Comparison of ENCODE assay signal across 1 cellular context in the genomic region with DNA sequence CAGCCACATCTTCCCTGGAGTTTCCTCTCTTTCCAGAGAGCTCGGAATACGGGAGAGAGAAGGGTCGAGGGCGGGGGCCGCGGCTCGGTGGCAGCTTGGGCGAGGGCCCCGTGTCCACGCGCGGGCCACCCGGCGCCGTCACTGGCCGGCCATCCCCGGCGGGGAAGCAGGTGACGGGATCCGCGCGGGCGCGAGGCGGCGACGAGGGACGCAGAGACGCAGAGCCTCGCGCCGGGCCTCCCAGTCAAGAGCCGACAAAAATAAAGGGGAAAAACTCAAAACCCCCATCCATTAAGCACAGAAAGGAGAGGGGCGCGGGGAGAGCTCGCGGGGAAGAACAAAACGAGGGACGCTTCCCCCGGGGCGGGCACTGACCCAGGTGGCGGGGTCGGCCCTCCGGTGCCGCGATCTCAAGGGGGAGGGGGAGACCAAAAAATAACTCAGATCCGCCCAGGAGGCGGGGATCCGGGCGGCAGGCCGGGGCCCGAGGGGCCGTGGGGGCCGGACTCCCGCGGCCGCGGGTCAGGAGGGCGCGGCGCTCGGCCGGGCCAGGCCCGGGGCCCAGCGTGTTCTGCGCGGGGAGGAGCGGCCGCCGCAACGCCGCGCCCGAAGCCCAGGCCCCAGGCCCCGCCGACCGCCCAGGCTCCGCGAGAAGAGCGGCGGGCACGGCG.
TF ChIP-seq lines count a peak whose summit lies in the region.

No MANE protein-coding gene starts in this region.

TF ChIP-seq in HepG2, 621 proteins besides CTCF, POLR2A, EP300 and RAD21 (continued from another document and continues in another):
- TF ChIP-seq, protein P1, sequence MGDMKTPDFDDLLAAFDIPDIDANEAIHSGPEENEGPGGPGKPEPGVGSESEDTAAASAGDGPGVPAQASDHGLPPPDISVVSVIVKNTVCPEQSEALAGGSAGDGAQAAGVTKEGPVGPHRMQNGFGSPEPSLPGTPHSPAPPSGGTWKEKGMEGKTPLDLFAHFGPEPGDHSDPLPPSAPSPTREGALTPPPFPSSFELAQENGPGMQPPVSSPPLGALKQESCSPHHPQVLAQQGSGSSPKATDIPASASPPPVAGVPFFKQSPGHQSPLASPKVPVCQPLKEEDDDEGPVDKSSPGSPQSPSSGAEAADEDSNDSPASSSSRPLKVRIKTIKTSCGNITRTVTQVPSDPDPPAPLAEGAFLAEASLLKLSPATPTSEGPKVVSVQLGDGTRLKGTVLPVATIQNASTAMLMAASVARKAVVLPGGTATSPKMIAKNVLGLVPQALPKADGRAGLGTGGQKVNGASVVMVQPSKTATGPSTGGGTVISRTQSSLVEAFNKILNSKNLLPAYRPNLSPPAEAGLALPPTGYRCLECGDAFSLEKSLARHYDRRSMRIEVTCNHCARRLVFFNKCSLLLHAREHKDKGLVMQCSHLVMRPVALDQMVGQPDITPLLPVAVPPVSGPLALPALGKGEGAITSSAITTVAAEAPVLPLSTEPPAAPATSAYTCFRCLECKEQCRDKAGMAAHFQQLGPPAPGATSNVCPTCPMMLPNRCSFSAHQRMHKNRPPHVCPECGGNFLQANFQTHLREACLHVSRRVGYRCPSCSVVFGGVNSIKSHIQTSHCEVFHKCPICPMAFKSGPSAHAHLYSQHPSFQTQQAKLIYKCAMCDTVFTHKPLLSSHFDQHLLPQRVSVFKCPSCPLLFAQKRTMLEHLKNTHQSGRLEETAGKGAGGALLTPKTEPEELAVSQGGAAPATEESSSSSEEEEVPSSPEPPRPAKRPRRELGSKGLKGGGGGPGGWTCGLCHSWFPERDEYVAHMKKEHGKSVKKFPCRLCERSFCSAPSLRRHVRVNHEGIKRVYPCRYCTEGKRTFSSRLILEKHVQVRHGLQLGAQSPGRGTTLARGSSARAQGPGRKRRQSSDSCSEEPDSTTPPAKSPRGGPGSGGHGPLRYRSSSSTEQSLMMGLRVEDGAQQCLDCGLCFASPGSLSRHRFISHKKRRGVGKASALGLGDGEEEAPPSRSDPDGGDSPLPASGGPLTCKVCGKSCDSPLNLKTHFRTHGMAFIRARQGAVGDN (CRISPR knock-in tag; IDR thresholded peaks at IDR 0.05) = peak; percentile 44; the same call in 1 of the 2 replicates
- TF ChIP-seq, protein P2, sequence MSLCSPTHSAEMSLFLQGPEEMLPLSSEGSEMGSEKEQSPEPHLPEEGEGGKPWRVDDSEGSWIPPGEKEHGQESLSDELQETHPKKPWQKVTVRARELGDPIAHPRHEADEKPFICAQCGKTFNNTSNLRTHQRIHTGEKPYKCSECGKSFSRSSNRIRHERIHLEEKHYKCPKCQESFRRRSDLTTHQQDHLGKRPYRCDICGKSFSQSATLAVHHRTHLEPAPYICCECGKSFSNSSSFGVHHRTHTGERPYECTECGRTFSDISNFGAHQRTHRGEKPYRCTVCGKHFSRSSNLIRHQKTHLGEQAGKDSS (CRISPR knock-in tag; IDR thresholded peaks at IDR 0.05; ENCODE audit: borderline replicate concordance, low read depth) = no peak
- TF ChIP-seq, protein P3, sequence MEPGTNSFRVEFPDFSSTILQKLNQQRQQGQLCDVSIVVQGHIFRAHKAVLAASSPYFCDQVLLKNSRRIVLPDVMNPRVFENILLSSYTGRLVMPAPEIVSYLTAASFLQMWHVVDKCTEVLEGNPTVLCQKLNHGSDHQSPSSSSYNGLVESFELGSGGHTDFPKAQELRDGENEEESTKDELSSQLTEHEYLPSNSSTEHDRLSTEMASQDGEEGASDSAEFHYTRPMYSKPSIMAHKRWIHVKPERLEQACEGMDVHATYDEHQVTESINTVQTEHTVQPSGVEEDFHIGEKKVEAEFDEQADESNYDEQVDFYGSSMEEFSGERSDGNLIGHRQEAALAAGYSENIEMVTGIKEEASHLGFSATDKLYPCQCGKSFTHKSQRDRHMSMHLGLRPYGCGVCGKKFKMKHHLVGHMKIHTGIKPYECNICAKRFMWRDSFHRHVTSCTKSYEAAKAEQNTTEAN (CRISPR knock-in tag; conservative IDR thresholded peaks at IDR 0.05) = 0 out of 2 replicates have a peak, but pooled peaks have one; percentile 2
- TF ChIP-seq MAZ (IDR thresholded peaks at IDR 0.05; ENCODE audit: borderline replicate concordance, low read depth, low read length) = no peak
- no peak; the same call in 1 of the 2 replicates for TF ChIP-seq MAZ (CRISPR knock-in tag; IDR thresholded peaks at IDR 0.05; ENCODE audit: low read depth)
- TF ChIP-seq ZNF232 (CRISPR knock-in tag; IDR thresholded peaks at IDR 0.05; ENCODE audit: borderline replicate concordance) = no peak
- no peak; the same call in 1 of the 2 replicates for TF ChIP-seq GABPB1 (CRISPR knock-in tag; IDR thresholded peaks at IDR 0.05)
- no peak for TF ChIP-seq TARDBP (CRISPR knock-in tag; IDR thresholded peaks at IDR 0.05)
- TF ChIP-seq, protein P4, sequence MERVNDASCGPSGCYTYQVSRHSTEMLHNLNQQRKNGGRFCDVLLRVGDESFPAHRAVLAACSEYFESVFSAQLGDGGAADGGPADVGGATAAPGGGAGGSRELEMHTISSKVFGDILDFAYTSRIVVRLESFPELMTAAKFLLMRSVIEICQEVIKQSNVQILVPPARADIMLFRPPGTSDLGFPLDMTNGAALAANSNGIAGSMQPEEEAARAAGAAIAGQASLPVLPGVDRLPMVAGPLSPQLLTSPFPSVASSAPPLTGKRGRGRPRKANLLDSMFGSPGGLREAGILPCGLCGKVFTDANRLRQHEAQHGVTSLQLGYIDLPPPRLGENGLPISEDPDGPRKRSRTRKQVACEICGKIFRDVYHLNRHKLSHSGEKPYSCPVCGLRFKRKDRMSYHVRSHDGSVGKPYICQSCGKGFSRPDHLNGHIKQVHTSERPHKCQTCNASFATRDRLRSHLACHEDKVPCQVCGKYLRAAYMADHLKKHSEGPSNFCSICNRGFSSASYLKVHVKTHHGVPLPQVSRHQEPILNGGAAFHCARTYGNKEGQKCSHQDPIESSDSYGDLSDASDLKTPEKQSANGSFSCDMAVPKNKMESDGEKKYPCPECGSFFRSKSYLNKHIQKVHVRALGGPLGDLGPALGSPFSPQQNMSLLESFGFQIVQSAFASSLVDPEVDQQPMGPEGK (CRISPR knock-in tag; IDR thresholded peaks at IDR 0.05) = peak; percentile 61; the same call in 1 of the 2 replicates
- TF ChIP-seq, protein P5, sequence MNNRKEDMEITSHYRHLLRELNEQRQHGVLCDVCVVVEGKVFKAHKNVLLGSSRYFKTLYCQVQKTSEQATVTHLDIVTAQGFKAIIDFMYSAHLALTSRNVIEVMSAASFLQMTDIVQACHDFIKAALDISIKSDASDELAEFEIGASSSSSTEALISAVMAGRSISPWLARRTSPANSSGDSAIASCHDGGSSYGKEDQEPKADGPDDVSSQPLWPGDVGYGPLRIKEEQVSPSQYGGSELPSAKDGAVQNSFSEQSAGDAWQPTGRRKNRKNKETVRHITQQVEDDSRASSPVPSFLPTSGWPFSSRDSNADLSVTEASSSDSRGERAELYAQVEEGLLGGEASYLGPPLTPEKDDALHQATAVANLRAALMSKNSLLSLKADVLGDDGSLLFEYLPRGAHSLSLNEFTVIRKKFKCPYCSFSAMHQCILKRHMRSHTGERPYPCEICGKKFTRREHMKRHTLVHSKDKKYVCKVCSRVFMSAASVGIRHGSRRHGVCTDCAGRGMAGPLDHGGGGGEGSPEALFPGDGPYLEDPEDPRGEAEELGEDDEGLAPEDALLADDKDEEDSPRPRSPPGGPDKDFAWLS (CRISPR knock-in tag; IDR thresholded peaks at IDR 0.05; ENCODE audit: borderline replicate concordance) = 0 out of 2 replicates have a peak, but pooled peaks have one; percentile 18
- TF ChIP-seq ELF1 (CRISPR knock-in tag; IDR thresholded peaks at IDR 0.05) = no peak
- peak; percentile 13; the same call in 1 of the 2 replicates for TF ChIP-seq ZNF782 (CRISPR knock-in tag; IDR thresholded peaks at IDR 0.05; ENCODE audit: borderline replicate concordance)
- 0 out of 2 replicates have a peak, but pooled peaks have one; percentile 39 for TF ChIP-seq ZNF841 (CRISPR knock-in tag; IDR thresholded peaks at IDR 0.05; ENCODE audit: borderline replicate concordance)
- TF ChIP-seq ZNF143 (CRISPR knock-in tag; IDR thresholded peaks at IDR 0.05) = no peak
- peak; percentile 11; the same call in 1 of the 2 replicates for TF ChIP-seq GATAD1 (CRISPR knock-in tag; IDR thresholded peaks at IDR 0.05)
- no peak for TF ChIP-seq TGIF2 (CRISPR knock-in tag; IDR thresholded peaks at IDR 0.05)
- TF ChIP-seq, protein P6, sequence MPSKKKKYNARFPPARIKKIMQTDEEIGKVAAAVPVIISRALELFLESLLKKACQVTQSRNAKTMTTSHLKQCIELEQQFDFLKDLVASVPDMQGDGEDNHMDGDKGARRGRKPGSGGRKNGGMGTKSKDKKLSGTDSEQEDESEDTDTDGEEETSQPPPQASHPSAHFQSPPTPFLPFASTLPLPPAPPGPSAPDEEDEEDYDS (CRISPR knock-in tag; IDR thresholded peaks at IDR 0.05) = no peak
- TF ChIP-seq ZNF446 (CRISPR knock-in tag; IDR thresholded peaks at IDR 0.05) = peak; percentile 27; the same call in 1 of the 2 replicates
- TF ChIP-seq, protein P7, sequence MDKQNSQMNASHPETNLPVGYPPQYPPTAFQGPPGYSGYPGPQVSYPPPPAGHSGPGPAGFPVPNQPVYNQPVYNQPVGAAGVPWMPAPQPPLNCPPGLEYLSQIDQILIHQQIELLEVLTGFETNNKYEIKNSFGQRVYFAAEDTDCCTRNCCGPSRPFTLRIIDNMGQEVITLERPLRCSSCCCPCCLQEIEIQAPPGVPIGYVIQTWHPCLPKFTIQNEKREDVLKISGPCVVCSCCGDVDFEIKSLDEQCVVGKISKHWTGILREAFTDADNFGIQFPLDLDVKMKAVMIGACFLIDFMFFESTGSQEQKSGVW (CRISPR knock-in tag; IDR thresholded peaks at IDR 0.05; ENCODE audit: borderline replicate concordance) = no peak
- TF ChIP-seq NR2F2 (IDR thresholded peaks at IDR 0.05; ENCODE audit: borderline replicate concordance, low read depth) = peak; percentile 24; the same call in 1 of the 2 replicates
- no peak for TF ChIP-seq NCOA5 (CRISPR knock-in tag; IDR thresholded peaks at IDR 0.05)
- TF ChIP-seq ONECUT2 (CRISPR knock-in tag; IDR thresholded peaks at IDR 0.05) = no peak
- TF ChIP-seq, protein P8, sequence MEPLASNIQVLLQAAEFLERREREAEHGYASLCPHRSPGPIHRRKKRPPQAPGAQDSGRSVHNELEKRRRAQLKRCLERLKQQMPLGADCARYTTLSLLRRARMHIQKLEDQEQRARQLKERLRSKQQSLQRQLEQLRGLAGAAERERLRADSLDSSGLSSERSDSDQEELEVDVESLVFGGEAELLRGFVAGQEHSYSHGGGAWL (CRISPR knock-in tag; IDR thresholded peaks at IDR 0.05) = 0 out of 2 replicates have a peak, but pooled peaks have one; percentile 55
- TF ChIP-seq NR3C1 (CRISPR knock-in tag; IDR thresholded peaks at IDR 0.05) = no peak
- TF ChIP-seq ZNF768 (CRISPR knock-in tag; IDR thresholded peaks at IDR 0.05) = 0 out of 2 replicates have a peak, but pooled peaks have one; percentile 17
- 0 out of 2 replicates have a peak, but pooled peaks have one; percentile 32 for TF ChIP-seq PRMT3 (CRISPR knock-in tag; IDR thresholded peaks at IDR 0.05; ENCODE audit: borderline replicate concordance, low read depth)
- TF ChIP-seq ZNF564 (CRISPR knock-in tag; IDR thresholded peaks at IDR 0.05) = no peak
- 0 out of 2 replicates have a peak, but pooled peaks have one; percentile 30 for TF ChIP-seq ZNF749 (CRISPR knock-in tag; IDR thresholded peaks at IDR 0.05; ENCODE audit: borderline replicate concordance)
- TF ChIP-seq AGO2 (optimal IDR thresholded peaks at IDR 0.05; ENCODE audit: low read depth, low read length) = peak; percentile 88
- TF ChIP-seq ZNF776 (CRISPR knock-in tag; IDR thresholded peaks at IDR 0.05) = no peak
- no peak for TF ChIP-seq SNAI1 (CRISPR knock-in tag; IDR thresholded peaks at IDR 0.05; ENCODE audit: borderline replicate concordance)
- TF ChIP-seq, protein P9, sequence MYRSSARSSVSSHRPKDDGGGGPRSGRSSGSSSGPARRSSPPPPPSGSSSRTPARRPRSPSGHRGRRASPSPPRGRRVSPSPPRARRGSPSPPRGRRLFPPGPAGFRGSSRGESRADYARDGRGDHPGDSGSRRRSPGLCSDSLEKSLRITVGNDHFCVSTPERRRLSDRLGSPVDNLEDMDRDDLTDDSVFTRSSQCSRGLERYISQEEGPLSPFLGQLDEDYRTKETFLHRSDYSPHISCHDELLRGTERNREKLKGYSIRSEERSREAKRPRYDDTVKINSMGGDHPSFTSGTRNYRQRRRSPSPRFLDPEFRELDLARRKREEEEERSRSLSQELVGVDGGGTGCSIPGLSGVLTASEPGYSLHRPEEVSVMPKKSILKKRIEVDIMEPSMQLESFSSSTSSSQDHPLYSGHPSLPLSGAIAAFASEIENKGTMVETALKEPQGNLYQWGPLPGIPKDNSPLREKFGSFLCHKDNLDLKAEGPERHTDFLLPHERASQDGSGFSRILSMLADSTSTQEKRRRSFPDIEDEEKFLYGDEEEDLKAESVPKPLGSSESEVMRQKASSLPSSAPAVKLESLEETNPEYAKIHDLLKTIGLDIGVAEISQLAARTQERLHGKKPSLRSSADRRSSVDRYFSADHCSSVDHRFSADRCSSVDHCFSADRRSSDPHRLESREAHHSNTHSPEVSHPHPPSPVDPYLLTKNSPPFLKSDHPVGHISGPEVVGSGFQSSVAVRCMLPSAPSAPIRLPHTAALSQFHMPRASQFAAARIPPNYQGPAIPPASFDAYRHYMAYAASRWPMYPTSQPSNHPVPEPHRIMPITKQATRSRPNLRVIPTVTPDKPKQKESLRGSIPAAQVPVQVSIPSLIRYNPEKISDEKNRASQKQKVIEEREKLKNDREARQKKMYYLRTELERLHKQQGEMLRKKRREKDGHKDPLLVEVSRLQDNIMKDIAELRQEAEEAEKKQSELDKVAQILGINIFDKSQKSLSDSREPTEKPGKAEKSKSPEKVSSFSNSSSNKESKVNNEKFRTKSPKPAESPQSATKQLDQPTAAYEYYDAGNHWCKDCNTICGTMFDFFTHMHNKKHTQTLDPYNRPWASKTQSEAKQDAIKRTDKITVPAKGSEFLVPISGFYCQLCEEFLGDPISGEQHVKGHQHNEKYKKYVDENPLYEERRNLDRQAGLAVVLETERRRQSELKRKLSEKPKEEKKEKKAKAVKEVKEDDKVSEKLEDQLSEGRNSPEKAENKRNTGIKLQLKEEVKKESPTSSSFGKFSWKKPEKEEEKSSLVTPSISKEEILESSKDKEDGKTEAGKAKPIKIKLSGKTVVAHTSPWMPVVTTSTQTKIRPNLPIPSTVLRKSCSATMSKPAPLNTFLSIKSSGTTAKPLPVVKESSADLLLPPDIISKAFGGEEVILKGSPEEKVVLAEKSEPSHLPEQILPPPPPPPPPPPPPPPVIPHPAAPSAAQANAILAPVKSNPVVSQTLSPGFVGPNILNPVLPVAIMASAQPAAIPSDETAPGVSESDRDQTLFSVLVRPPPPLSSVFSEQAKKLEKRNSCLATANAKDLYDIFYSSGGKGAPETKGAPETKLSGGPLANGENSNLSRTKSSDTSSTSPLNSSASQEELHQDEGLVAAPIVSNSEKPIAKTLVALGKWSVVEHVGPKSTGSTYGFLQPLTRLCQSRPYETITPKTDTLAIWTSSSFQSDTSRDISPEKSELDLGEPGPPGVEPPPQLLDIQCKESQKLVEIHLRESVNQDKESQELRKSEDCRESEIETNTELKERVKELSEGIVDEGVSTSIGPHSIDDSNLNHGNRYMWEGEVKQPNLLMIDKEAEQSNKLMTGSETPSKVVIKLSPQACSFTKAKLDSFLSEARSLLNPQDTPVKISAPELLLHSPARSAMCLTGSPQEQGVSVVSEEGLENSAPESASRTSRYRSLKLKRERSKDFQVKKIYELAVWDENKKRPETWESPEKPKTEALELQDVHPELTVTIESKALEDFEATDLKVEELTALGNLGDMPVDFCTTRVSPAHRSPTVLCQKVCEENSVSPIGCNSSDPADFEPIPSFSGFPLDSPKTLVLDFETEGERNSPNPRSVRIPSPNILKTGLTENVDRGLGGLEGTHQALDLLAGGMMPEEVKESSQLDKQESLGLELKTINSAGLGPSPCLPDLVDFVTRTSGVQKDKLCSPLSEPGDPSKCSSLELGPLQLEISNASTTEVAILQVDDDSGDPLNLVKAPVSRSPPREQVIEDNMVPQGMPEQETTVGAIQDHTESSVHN (CRISPR knock-in tag; IDR thresholded peaks at IDR 0.05) = no peak
- no peak for TF ChIP-seq FOSL1 (CRISPR knock-in tag; IDR thresholded peaks at IDR 0.05; ENCODE audit: borderline replicate concordance)
- 0 out of 2 replicates have a peak, but pooled peaks have one; percentile 5 for TF ChIP-seq NFKB2 (CRISPR knock-in tag; IDR thresholded peaks at IDR 0.05; ENCODE audit: borderline replicate concordance)
- TF ChIP-seq ZMYM4 (CRISPR knock-in tag; IDR thresholded peaks at IDR 0.05) = 0 out of 2 replicates have a peak, but pooled peaks have one; percentile 24
